In the genomic region with DNA sequence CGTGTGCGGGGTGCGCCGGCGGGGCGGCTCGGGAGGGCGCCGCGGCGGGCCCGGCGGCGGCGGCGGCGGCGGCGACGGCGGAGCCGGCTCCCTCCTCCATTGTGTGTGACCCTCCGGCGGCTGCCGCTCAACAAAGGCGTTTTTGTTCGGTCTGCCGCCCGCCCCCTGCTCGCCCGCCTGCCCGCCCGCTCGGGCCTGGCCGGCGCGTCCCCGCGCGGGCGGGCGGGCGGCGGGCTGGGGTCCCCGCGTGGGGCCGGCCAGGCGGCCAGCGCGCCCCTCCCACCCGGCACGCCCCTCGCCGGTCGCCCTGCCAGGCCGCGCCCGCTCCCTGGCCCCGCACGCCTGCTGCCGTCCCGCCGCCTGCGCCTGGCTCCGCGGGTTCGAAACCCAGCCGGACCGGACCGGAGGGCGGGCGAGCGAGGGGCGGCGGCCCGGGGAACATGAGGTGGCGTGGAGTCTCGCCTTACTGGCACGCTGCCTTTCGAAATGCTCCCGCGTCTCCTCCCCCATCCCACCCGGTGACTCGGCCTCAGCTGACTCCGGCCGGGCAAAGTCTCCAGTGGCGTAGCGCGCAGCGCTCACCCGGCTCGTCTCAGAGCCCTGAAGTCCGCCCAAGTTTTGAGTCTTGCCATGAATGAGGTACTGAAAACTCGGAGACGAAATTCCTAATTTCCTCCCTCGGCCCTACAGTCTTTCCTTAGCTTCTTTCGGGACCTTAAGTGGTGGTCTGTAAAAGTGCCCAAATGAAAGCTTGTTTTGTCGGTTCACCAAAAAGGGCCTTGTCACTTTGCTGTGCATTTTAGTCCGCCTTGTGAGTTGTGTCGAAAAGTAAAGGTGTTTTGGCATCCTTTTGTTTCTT, we compare ENCODE assay signal across 8 cellular contexts. TPM values are rescaled to one million over a fixed set of nuclear protein-coding genes. Genes with fewer than 3 reads are reported as not detected.
A peak's percentile ranks its signal among the peaks of the same experiment; 100 is the strongest.
DNase-seq lines count a peak whose midpoint lies in the region; ATAC-seq, FAIRE-seq and TF ChIP-seq lines count a peak whose summit lies in the region.

No MANE protein-coding gene starts in this region.

- H3K9me3 Mint-ChIP-seq in CD8-positive, alpha-beta memory T cell: no peaks in the 10 kb centered on the region

- no peaks in the 10 kb centered on the region for H3K9me3 ChIP-seq in CD8-positive, alpha-beta memory T cell (ENCODE audit: low read length)
- H3K9me3 ChIP-seq in RWPE2 (ENCODE audit: severe bottlenecking): no peaks in the 10 kb centered on the region

- POLR2A ChIA-PET in CD8-positive, alpha-beta memory T cell (lab: Charles Lee): interaction anchor here (1.0 to 2.9 kb wide), 6 partner anchors 21 to 161 kb away, joined by 5 to 22 read pairs (median 8); a partner anchor contains a TSS

- peaks cover 0 to 9% (median 0%) of the 10 kb centered on the region in 3 donors for H3K36me3 Mint-ChIP-seq in CD8-positive, alpha-beta memory T cell

- CTCF ChIA-PET in CD8-positive, alpha-beta memory T cell (lab: Charles Lee): interaction anchor here (1.2 to 1.7 kb wide), 3 partner anchors 25 to 59 kb away, joined by 4 to 6 read pairs (median 5); no protein-coding TSS in a partner anchor

- DNase-seq in CD8-positive, alpha-beta memory T cell: peak; percentile 47 to 75 (median 58)
- DNase-seq in RWPE2 (ENCODE audit: low spot score) (peak; percentile 92), frontal cortex (ENCODE audit: low spot score in 2 of 2) (peak; percentile 79 to 94), non-pigmented ciliary epithelial cell (ENCODE audit: low read depth) (peak; percentile 59), substantia nigra (lab: John Stamatoyannopoulos, UW) (peak; percentile 38 to 94 (median 86))
- DNase-seq in activated naive CD4-positive, alpha-beta T cell (lab: John Stamatoyannopoulos, UW): peak; percentile 10 to 50 (median 22)

- no peak for FAIRE-seq in frontal cortex (lab: Jason Lieb, UNC)

- peak overlapping the region; percentile 88 to 99 (median 98) for H3K27ac Mint-ChIP-seq in CD8-positive, alpha-beta memory T cell

- peak overlapping the region; percentile 84 for H3K4me3 ChIP-seq in CD8-positive, alpha-beta memory T cell (ENCODE audit: low read length)
- H3K4me3 ChIP-seq in RWPE2 (ENCODE audit: severe bottlenecking): peak overlapping the region; percentile 75

- H3K27ac ChIP-seq in CD8-positive, alpha-beta memory T cell (ENCODE audit: low read depth, low read length): peak overlapping the region; percentile 85
- peak overlapping the region; percentile 92 for H3K27ac ChIP-seq in RWPE2 (ENCODE audit: poor library complexity, severe bottlenecking)
- H3K27ac ChIP-seq in substantia nigra (ENCODE audit: low read depth, low read length, poor library complexity, severe bottlenecking): peak overlapping the region; percentile 97

- H3K4me3 Mint-ChIP-seq in CD8-positive, alpha-beta memory T cell: peak overlapping the region; percentile 92 to 99 (median 96)

- H3K4me1 Mint-ChIP-seq in CD8-positive, alpha-beta memory T cell: peaks cover 30 to 45% (median 43%) of the 10 kb centered on the region in 3 donors

- ATAC-seq in GM19372 (IDR thresholded peaks at IDR 0.05; ENCODE audit: low read depth, unreplicated experiment) (peak; percentile 52), HG03469 (IDR thresholded peaks at IDR 0.05; ENCODE audit: unreplicated experiment) (peak; percentile 25), RWPE2 (ENCODE audit: low read depth) (peak; percentile 71)

- H3K4me1 ChIP-seq in CD8-positive, alpha-beta memory T cell (ENCODE audit: insufficient read depth, low read length): peaks cover 30% of the 10 kb centered on the region
- peaks cover 17% of the 10 kb centered on the region for H3K4me1 ChIP-seq in RWPE2 (ENCODE audit: insufficient read depth, poor library complexity, severe bottlenecking)

- H3K36me3 ChIP-seq in CD8-positive, alpha-beta memory T cell (ENCODE audit: insufficient read depth, low read length): no peaks in the 10 kb centered on the region
- peaks cover 21% of the 10 kb centered on the region for H3K36me3 ChIP-seq in RWPE2 (ENCODE audit: low read depth)

- TF ChIP-seq CTCF in RWPE2 (IDR thresholded peaks at IDR 0.05; ENCODE audit: poor library complexity, severe bottlenecking): no peak

- H3K27me3 ChIP-seq in CD8-positive, alpha-beta memory T cell (ENCODE audit: insufficient read depth, low read length, poor library complexity, severe bottlenecking): no peaks in the 10 kb centered on the region
- no peaks in the 10 kb centered on the region for H3K27me3 ChIP-seq in RWPE2 (ENCODE audit: insufficient read depth, poor library complexity, severe bottlenecking)

- peaks cover 0 to 3% of the 10 kb centered on the region in 2 donors for H3K27me3 Mint-ChIP-seq in CD8-positive, alpha-beta memory T cell

RNA-seq across cellular contexts. Expression of a gene that starts 0.6 kb away (rescaled TPM):
- total RNA-seq in CD8-positive, alpha-beta memory T cell: 100 to 1,000 TPM in 1 of 2 experiments, 10 to 100 TPM in 1; 97.6 to 103 TPM
- polyA plus RNA-seq in CD8-positive, alpha-beta memory T cell: 7.9 TPM
- 106 TPM for total RNA-seq in frontal cortex

RNA-seq across cellular contexts. Expression of a gene that starts 48.0 kb away (rescaled TPM):
- total RNA-seq in CD8-positive, alpha-beta memory T cell: 10 to 100 TPM; 36.0 to 38.2 TPM
- 27.3 TPM for polyA plus RNA-seq in CD8-positive, alpha-beta memory T cell
- total RNA-seq in frontal cortex: 47.7 TPM

Comparison
In these comparisons a context has a peak if more than half of its experiments do, and no peak if none do; other contexts are left out.
1. Peak in every context shown above with its lines: DNase-seq, ATAC-seq, H3K4me3 ChIP-seq and H3K27ac ChIP-seq.
2. DNase-seq: peak in every context shown above with its lines; median percentile 92 in RWPE2; 86 in frontal cortex; 86 in substantia nigra; 59 in non-pigmented ciliary epithelial cell; 58 in CD8-positive, alpha-beta memory T cell; 22 in activated naive CD4-positive, alpha-beta T cell.